Comparison of ENCODE assay signal across 33 cellular contexts in the genomic region with DNA sequence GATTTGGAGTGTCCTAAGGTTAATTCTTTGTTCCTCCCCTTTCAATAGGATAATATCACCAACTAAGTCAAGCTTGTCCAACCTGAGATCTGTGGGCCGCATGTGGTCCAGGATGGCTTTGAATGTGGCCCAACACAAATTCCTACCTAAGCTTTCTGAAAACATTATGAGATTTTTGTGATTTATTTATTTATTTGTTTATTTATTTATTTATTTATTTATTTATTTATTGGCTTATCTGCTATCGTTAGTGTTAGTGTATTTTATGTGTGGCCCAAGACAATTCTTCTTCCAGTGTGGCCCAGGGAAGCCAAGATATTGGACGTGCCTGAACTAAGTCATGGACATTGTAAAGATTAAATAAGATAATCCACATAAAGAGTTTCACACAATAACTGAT.
"Had no signal": no experiment of that assay in that cellular context is flagged by ENCODE, and none has a peak within 500 bp of the region (broad histone marks: within the 10 kb centered on the region; RNA-seq: fewer than 3 reads in every experiment).

No MANE protein-coding gene starts in this region.

- H3K4me1 ChIP-seq: ascending aorta, breast epithelium had no signal

- H3K9me3 ChIP-seq: adrenal gland, ascending aorta, body of pancreas, breast epithelium had no signal

- H3K4me3 ChIP-seq: adrenal gland, ascending aorta, body of pancreas, breast epithelium, cardiac muscle cell had no signal

- H3K36me3 ChIP-seq: adrenal gland, brain microvascular endothelial cell, breast epithelium, cardiac muscle cell had no signal

- ATAC-seq: activated naive CD4-positive, alpha-beta T cell treated with anti-CD3 and anti-CD28 coated beads, Interleukin-2, amount 50 U/mL, for 72 hours; activated naive CD8-positive, alpha-beta T cell treated with anti-CD3 and anti-CD28 coated beads, Interleukin-2, amount 50 U/mL, for 24 hours; activated T-cell treated with anti-CD3 and anti-CD28 coated beads, Interleukin-2, amount 50 U/mL, for 4 hours; activated T-cell treated with anti-CD3 and anti-CD28 coated beads, Interleukin-2, amount 50 U/mL, for 72 hours; activated T-helper 17 cell treated with anti-CD3 and anti-CD28 coated beads, Interleukin-2, amount 50 U/mL, for 72 hours; body of pancreas had no signal

- DNase-seq: activated effector memory CD4-positive, alpha-beta T cell treated with anti-CD3 and anti-CD28 coated beads, Interleukin-2, amount 50 U/mL, for 16 hours; activated effector memory CD4-positive, alpha-beta T cell treated with Interleukin-2 at 50 U/mL for 16 hours; activated gamma-delta T cell; activated gamma-delta T cell treated with Interleukin-2 at 50 U/mL for 16 hours; activated naive CD4-positive, alpha-beta T cell; activated naive CD4-positive, alpha-beta T cell treated with anti-CD3 and anti-CD28 coated beads for 36 hours; activated naive CD4-positive, alpha-beta T cell treated with anti-CD3 and anti-CD28 coated beads, Interleukin-2, amount 10 ng/mL, durations not matched to agents 7 days and 5 days; activated naive CD4-positive, alpha-beta T cell treated with anti-CD3 and anti-CD28 coated beads, Interleukin-2, amount 50 U/mL, for 16 hours; activated naive CD4-positive, alpha-beta T cell treated with Interleukin-2 at 50 U/mL for 16 hours; activated naive CD8-positive, alpha-beta T cell treated with anti-CD3 and anti-CD28 coated beads for 36 hours; activated naive CD8-positive, alpha-beta T cell treated with anti-CD3 and anti-CD28 coated beads, Interleukin-2, amount 10 ng/mL, durations not matched to agents 7 days and 5 days; activated naive CD8-positive, alpha-beta T cell treated with anti-CD3 and anti-CD28 coated beads, Interleukin-2, amount 50 U/mL, for 24 hours; activated T-cell treated with anti-CD3 and anti-CD28 coated beads, Interleukin-2, amount 50 U/mL, for 24 hours; activated T-cell treated with anti-CD3 and anti-CD28 coated beads, Interleukin-2, amount 50 U/mL, for 4 hours; activated T-cell treated with anti-CD3 and anti-CD28 coated beads, Interleukin-2, amount 50 U/mL, for 48 hours; activated T-cell treated with anti-CD3 and anti-CD28 coated beads, Interleukin-2, amount 50 U/mL, for 72 hours; adrenal gland; amniotic stem cell; amygdala; anterior cingulate cortex; aorta; body of pancreas; brain microvascular endothelial cell; caudate nucleus; central memory CD4-positive, alpha-beta T cell; cerebellar nuclear complex had no signal

- FAIRE-seq: astrocyte, bronchial epithelial cell had no signal

- H3K27ac ChIP-seq: adrenal gland, ascending aorta, body of pancreas, brain microvascular endothelial cell, breast epithelium, cardiac muscle cell had no signal
